Comparison of ENCODE assay signal across 1 cellular context in the genomic region with DNA sequence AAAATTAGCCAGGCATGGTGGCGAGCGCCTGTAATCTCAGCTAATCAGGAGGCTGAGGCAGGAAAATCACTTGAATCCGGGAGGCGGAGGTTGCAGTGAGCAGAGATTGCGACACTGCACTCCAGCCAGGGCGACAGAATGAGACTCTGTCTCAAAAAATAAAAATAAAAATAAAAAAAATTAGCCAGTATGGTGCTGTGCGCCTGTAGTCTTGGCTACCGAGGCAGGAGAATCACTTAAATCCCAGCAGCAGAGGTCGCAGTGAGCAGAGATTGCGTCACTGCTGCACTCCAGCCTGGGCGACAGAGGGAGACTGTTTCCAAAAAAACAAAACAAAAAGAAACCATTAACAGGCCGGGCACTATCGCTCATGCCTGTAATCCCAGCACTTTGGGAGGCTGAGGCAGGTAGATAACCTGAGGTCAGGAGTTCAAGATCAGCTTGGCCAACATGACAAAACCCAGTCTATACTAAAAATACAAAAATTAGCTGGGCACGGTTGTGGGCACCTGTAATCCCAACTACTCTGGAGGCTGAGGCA.
TF ChIP-seq lines count a peak whose summit lies in the region.

No MANE protein-coding gene starts in this region.

TF ChIP-seq in HepG2, 621 proteins besides CTCF, POLR2A, EP300 and RAD21 (continued from another document and continues in another):
- TF ChIP-seq, protein P1, sequence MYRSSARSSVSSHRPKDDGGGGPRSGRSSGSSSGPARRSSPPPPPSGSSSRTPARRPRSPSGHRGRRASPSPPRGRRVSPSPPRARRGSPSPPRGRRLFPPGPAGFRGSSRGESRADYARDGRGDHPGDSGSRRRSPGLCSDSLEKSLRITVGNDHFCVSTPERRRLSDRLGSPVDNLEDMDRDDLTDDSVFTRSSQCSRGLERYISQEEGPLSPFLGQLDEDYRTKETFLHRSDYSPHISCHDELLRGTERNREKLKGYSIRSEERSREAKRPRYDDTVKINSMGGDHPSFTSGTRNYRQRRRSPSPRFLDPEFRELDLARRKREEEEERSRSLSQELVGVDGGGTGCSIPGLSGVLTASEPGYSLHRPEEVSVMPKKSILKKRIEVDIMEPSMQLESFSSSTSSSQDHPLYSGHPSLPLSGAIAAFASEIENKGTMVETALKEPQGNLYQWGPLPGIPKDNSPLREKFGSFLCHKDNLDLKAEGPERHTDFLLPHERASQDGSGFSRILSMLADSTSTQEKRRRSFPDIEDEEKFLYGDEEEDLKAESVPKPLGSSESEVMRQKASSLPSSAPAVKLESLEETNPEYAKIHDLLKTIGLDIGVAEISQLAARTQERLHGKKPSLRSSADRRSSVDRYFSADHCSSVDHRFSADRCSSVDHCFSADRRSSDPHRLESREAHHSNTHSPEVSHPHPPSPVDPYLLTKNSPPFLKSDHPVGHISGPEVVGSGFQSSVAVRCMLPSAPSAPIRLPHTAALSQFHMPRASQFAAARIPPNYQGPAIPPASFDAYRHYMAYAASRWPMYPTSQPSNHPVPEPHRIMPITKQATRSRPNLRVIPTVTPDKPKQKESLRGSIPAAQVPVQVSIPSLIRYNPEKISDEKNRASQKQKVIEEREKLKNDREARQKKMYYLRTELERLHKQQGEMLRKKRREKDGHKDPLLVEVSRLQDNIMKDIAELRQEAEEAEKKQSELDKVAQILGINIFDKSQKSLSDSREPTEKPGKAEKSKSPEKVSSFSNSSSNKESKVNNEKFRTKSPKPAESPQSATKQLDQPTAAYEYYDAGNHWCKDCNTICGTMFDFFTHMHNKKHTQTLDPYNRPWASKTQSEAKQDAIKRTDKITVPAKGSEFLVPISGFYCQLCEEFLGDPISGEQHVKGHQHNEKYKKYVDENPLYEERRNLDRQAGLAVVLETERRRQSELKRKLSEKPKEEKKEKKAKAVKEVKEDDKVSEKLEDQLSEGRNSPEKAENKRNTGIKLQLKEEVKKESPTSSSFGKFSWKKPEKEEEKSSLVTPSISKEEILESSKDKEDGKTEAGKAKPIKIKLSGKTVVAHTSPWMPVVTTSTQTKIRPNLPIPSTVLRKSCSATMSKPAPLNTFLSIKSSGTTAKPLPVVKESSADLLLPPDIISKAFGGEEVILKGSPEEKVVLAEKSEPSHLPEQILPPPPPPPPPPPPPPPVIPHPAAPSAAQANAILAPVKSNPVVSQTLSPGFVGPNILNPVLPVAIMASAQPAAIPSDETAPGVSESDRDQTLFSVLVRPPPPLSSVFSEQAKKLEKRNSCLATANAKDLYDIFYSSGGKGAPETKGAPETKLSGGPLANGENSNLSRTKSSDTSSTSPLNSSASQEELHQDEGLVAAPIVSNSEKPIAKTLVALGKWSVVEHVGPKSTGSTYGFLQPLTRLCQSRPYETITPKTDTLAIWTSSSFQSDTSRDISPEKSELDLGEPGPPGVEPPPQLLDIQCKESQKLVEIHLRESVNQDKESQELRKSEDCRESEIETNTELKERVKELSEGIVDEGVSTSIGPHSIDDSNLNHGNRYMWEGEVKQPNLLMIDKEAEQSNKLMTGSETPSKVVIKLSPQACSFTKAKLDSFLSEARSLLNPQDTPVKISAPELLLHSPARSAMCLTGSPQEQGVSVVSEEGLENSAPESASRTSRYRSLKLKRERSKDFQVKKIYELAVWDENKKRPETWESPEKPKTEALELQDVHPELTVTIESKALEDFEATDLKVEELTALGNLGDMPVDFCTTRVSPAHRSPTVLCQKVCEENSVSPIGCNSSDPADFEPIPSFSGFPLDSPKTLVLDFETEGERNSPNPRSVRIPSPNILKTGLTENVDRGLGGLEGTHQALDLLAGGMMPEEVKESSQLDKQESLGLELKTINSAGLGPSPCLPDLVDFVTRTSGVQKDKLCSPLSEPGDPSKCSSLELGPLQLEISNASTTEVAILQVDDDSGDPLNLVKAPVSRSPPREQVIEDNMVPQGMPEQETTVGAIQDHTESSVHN (CRISPR knock-in tag; IDR thresholded peaks at IDR 0.05) = 0 out of 2 replicates have a peak, but pooled peaks have one; percentile 8
- TF ChIP-seq JUND (CRISPR knock-in tag; IDR thresholded peaks at IDR 0.05) = 0 out of 2 replicates have a peak, but pooled peaks have one; percentile 47
- TF ChIP-seq ATF2 (CRISPR knock-in tag; IDR thresholded peaks at IDR 0.05) = peak; percentile 100
- peak; percentile 58; the same call in 1 of the 2 replicates for TF ChIP-seq ZMYM3 (CRISPR knock-in tag; IDR thresholded peaks at IDR 0.05)
- peak; percentile 78; the same call in 1 of the 2 replicates for TF ChIP-seq HOXA3 (CRISPR knock-in tag; IDR thresholded peaks at IDR 0.05)
- 0 out of 2 replicates have a peak, but pooled peaks have one; percentile 21 for TF ChIP-seq MEIS2 (CRISPR knock-in tag; IDR thresholded peaks at IDR 0.05)
- TF ChIP-seq ZNF670 (CRISPR knock-in tag; IDR thresholded peaks at IDR 0.05; ENCODE audit: borderline replicate concordance) = peak; percentile 8; the same call in 1 of the 2 replicates
- 0 out of 2 replicates have a peak, but pooled peaks have one; percentile 61 for TF ChIP-seq ZNF607 (CRISPR knock-in tag; IDR thresholded peaks at IDR 0.05; ENCODE audit: borderline replicate concordance)
- TF ChIP-seq ZMYM2 (CRISPR knock-in tag; IDR thresholded peaks at IDR 0.05) = peak; percentile 87
- TF ChIP-seq SMAD3 (CRISPR knock-in tag; IDR thresholded peaks at IDR 0.05) = peak; percentile 79; the same call in 1 of the 2 replicates
- TF ChIP-seq ATF7 (IDR thresholded peaks at IDR 0.05) = peak; percentile 97
- peak; percentile 97 for TF ChIP-seq ATF7 (CRISPR knock-in tag; IDR thresholded peaks at IDR 0.05)
- TF ChIP-seq GTF3A (CRISPR knock-in tag; conservative IDR thresholded peaks at IDR 0.05) = 0 out of 2 replicates have a peak, but pooled peaks have one; percentile 86
- TF ChIP-seq THRA (CRISPR knock-in tag; IDR thresholded peaks at IDR 0.05; ENCODE audit: borderline replicate concordance) = peak; percentile 41; the same call in 1 of the 2 replicates
- peak; percentile 74 for TF ChIP-seq ZSCAN9 (CRISPR knock-in tag; IDR thresholded peaks at IDR 0.05; ENCODE audit: borderline replicate concordance)
- TF ChIP-seq ZKSCAN8 (CRISPR knock-in tag; IDR thresholded peaks at IDR 0.05; ENCODE audit: borderline replicate concordance) = peak; percentile 87
- 0 out of 2 replicates have a peak, but pooled peaks have one; percentile 37 for TF ChIP-seq ZNF816 (CRISPR knock-in tag; IDR thresholded peaks at IDR 0.05; ENCODE audit: borderline replicate concordance)
- peak; percentile 94 for TF ChIP-seq KDM2A (CRISPR knock-in tag; IDR thresholded peaks at IDR 0.05; ENCODE audit: borderline replicate concordance, low read depth)
- TF ChIP-seq HMG20A (CRISPR knock-in tag; IDR thresholded peaks at IDR 0.05; ENCODE audit: borderline replicate concordance) = peak; percentile 67; the same call in 1 of the 2 replicates
- TF ChIP-seq ZNF615 (CRISPR knock-in tag; IDR thresholded peaks at IDR 0.05; ENCODE audit: borderline replicate concordance) = peak; percentile 76; the same call in 1 of the 2 replicates
- TF ChIP-seq SALL1 (CRISPR knock-in tag; IDR thresholded peaks at IDR 0.05) = peak; percentile 72
- TF ChIP-seq GABPB1 (CRISPR knock-in tag; IDR thresholded peaks at IDR 0.05) = peak; percentile 44
- 0 out of 2 replicates have a peak, but pooled peaks have one; percentile 9 for TF ChIP-seq BHLHE40 (IDR thresholded peaks at IDR 0.05; ENCODE audit: low read length)
- TF ChIP-seq ZNF510 (CRISPR knock-in tag; IDR thresholded peaks at IDR 0.05; ENCODE audit: low read depth) = peak; percentile 80
- TF ChIP-seq REPIN1 (CRISPR knock-in tag; IDR thresholded peaks at IDR 0.05; ENCODE audit: borderline replicate concordance, low read depth) = peak; percentile 75; the same call in 1 of the 2 replicates
- TF ChIP-seq SIN3A (IDR thresholded peaks at IDR 0.05; ENCODE audit: borderline replicate concordance, low read depth, low read length) = 0 out of 2 replicates have a peak, but pooled peaks have one; percentile 40
- peak; percentile 62; the same call in 1 of the 2 replicates for TF ChIP-seq PPARG (CRISPR knock-in tag; conservative IDR thresholded peaks at IDR 0.05)
- peak in 1 of 2 experiments; percentile 84; a peak in 2 of 4 replicates for TF ChIP-seq KLF16 (CRISPR knock-in tag; IDR thresholded peaks at IDR 0.05)
- peak; percentile 59; the same call in 1 of the 2 replicates for TF ChIP-seq ARID3A (IDR thresholded peaks at IDR 0.05; ENCODE audit: low read depth, low read length)
- TF ChIP-seq YY1 (IDR thresholded peaks at IDR 0.05; ENCODE audit: insufficient read depth, insufficient replicate concordance, low read depth, low read length) = peak; percentile 76
- TF ChIP-seq, protein P2, sequence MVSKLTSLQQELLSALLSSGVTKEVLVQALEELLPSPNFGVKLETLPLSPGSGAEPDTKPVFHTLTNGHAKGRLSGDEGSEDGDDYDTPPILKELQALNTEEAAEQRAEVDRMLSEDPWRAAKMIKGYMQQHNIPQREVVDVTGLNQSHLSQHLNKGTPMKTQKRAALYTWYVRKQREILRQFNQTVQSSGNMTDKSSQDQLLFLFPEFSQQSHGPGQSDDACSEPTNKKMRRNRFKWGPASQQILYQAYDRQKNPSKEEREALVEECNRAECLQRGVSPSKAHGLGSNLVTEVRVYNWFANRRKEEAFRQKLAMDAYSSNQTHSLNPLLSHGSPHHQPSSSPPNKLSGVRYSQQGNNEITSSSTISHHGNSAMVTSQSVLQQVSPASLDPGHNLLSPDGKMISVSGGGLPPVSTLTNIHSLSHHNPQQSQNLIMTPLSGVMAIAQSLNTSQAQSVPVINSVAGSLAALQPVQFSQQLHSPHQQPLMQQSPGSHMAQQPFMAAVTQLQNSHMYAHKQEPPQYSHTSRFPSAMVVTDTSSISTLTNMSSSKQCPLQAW (CRISPR knock-in tag; IDR thresholded peaks at IDR 0.05) = peak; percentile 39; the same call in 1 of the 2 replicates
- TF ChIP-seq, protein P3, sequence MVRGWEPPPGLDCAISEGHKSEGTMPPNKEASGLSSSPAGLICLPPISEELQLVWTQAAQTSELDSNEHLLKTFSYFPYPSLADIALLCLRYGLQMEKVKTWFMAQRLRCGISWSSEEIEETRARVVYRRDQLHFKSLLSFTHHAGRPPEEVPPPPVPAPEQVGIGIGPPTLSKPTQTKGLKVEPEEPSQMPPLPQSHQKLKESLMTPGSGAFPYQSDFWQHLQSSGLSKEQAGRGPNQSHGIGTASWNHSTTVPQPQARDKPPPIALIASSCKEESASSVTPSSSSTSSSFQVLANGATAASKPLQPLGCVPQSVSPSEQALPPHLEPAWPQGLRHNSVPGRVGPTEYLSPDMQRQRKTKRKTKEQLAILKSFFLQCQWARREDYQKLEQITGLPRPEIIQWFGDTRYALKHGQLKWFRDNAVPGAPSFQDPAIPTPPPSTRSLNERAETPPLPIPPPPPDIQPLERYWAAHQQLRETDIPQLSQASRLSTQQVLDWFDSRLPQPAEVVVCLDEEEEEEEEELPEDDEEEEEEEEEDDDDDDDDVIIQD (CRISPR knock-in tag; IDR thresholded peaks at IDR 0.05; ENCODE audit: low read depth) = peak; percentile 71
- peak; percentile 86; the same call in 1 of the 2 replicates for TF ChIP-seq ZNF782 (CRISPR knock-in tag; IDR thresholded peaks at IDR 0.05; ENCODE audit: borderline replicate concordance)
- peak; percentile 75 for TF ChIP-seq SOX5 (CRISPR knock-in tag; IDR thresholded peaks at IDR 0.05; ENCODE audit: borderline replicate concordance)
- peak; percentile 55; the same call in 1 of the 2 replicates for TF ChIP-seq SP4 (CRISPR knock-in tag; IDR thresholded peaks at IDR 0.05)
- TF ChIP-seq JUN (CRISPR knock-in tag; IDR thresholded peaks at IDR 0.05) = peak; percentile 80; the same call in 1 of the 2 replicates
- peak; percentile 78; the same call in 1 of the 2 replicates for TF ChIP-seq ZNF800 (CRISPR knock-in tag; IDR thresholded peaks at IDR 0.05)
- peak; percentile 82; the same call in 1 of the 2 replicates for TF ChIP-seq ZNF766 (CRISPR knock-in tag; IDR thresholded peaks at IDR 0.05; ENCODE audit: borderline replicate concordance)
- TF ChIP-seq PHF8 (CRISPR knock-in tag; IDR thresholded peaks at IDR 0.05) = peak; percentile 53
- peak; percentile 26; the same call in 1 of the 2 replicates for TF ChIP-seq ELF1 (CRISPR knock-in tag; IDR thresholded peaks at IDR 0.05)
